Comparison of ENCODE assay signal across 8 cellular contexts in genomic region chr13:23578411-23579071, GRCh38. TPM values are rescaled to one million over a fixed set of nuclear protein-coding genes. Genes with fewer than 3 reads are reported as not detected.
DNase-seq lines count a peak whose midpoint lies in the region; ATAC-seq and TF ChIP-seq lines count a peak whose summit lies in the region.

No MANE protein-coding gene starts in this region.

- H3K4me3 Mint-ChIP-seq in naive B cell, result peak overlapping the region; percentile 66 to 91 (median 84)
- H3K4me3 Mint-ChIP-seq in stimulated activated naive B cell treated with anti-CD40 and anti-IgM and Interleukin-4, amounts not matched to agents 10 μg/mL and 1 μg/mL and 100 μg/mL, for 72 hours, result peak overlapping the region; percentile 81 to 84

- H3K4me1 ChIP-seq in esophagus squamous epithelium, result peaks cover 0 to 61% (median 4%) of the 10 kb centered on the region in 3 donors

- no peaks in the 10 kb centered on the region for H3K36me3 ChIP-seq in esophagus squamous epithelium

- H3K27me3 ChIP-seq in esophagus squamous epithelium, result peaks cover 0 to 6% (median 0%) of the 10 kb centered on the region in 4 donors

- peak; percentile 79 for ATAC-seq in GM18907 (IDR thresholded peaks at IDR 0.05; ENCODE audit: unreplicated experiment)
- peak; percentile 60 for ATAC-seq in HG03139 (IDR thresholded peaks at IDR 0.05; ENCODE audit: unreplicated experiment)
- peak; percentile 58 to 60 for ATAC-seq in naive B cell (ENCODE audit: low read depth in 2 of 2)
- ATAC-seq in stimulated activated naive B cell treated with anti-CD40 and anti-IgM and Interleukin-4, amounts not matched to agents 10 μg/mL and 1 μg/mL and 100 μg/mL, for 72 hours (replicated peaks), result peak; percentile 79 to 82

- peak overlapping the region in 3 of 6 donors; percentile 42 to 88 (median 84) for H3K27ac Mint-ChIP-seq in naive B cell
- H3K27ac Mint-ChIP-seq in stimulated activated naive B cell treated with anti-CD40 and anti-IgM and Interleukin-4, amounts not matched to agents 10 μg/mL and 1 μg/mL and 100 μg/mL, for 72 hours, result peak overlapping the region; percentile 31

- H3K27me3 Mint-ChIP-seq in naive B cell, result peaks cover 28 to 56% (median 47%) of the 10 kb centered on the region in 3 donors
- H3K27me3 Mint-ChIP-seq in stimulated activated naive B cell treated with anti-CD40 and anti-IgM and Interleukin-4, amounts not matched to agents 10 μg/mL and 1 μg/mL and 100 μg/mL, for 72 hours, result peaks cover 36 to 40% of the 10 kb centered on the region in 2 donors

- H3K4me1 Mint-ChIP-seq in naive B cell, result peaks cover 7 to 13% (median 12%) of the 10 kb centered on the region in 3 donors
- H3K4me1 Mint-ChIP-seq in stimulated activated naive B cell treated with anti-CD40 and anti-IgM and Interleukin-4, amounts not matched to agents 10 μg/mL and 1 μg/mL and 100 μg/mL, for 72 hours, result peaks cover 13 to 27% of the 10 kb centered on the region in 2 donors

- DNase-seq in AG09319 (ENCODE audit: extremely low read depth, low read depth) (peak; percentile 25), NOMO-1 treated with DMSO at 0.1 percent for 48 hours (lab: John Stamatoyannopoulos, UW; ENCODE audit: unreplicated experiment) (peak; percentile 49), activated T-cell treated with anti-CD3 and anti-CD28 coated beads for 24 hours (ENCODE audit: low read depth) (peak; percentile 62), esophagus squamous epithelium (lab: John Stamatoyannopoulos, UW) (no peak), naive B cell (no peak)
- peak; percentile 61 for DNase-seq in stimulated activated naive B cell treated with anti-CD40 and anti-IgM and Interleukin-4, amounts not matched to agents 10 μg/mL and 1 μg/mL and 100 μg/mL, for 72 hours

- H3K4me3 ChIP-seq in esophagus squamous epithelium, result peak overlapping the region; percentile 67 to 86 (median 72)

- intact Hi-C loops in esophagus squamous epithelium (cut with DNase I), result no loop called here

- 11 to 30% methylated on average over 8 to 29 of the region's 42 CpGs for WGBS in esophagus squamous epithelium, 2 donors

- H3K9me3 ChIP-seq in esophagus squamous epithelium, result no peaks in the 10 kb centered on the region

- peak overlapping the region; percentile 91 to 98 (median 96) for H3K27ac ChIP-seq in esophagus squamous epithelium

- H3K9me3 Mint-ChIP-seq in naive B cell, result peaks cover 0 to 5% (median 0%) of the 10 kb centered on the region in 7 donors
- H3K9me3 Mint-ChIP-seq in stimulated activated naive B cell treated with anti-CD40 and anti-IgM and Interleukin-4, amounts not matched to agents 10 μg/mL and 1 μg/mL and 100 μg/mL, for 72 hours, result peaks cover 0 to 1% of the 10 kb centered on the region in 2 donors

- TF ChIP-seq POLR2A in esophagus squamous epithelium (IDR thresholded peaks at IDR 0.05), result no peak

- TF ChIP-seq CTCF in AG09319 (IDR thresholded peaks at IDR 0.05; ENCODE audit: low read depth, low read length) (peak; percentile 82), esophagus squamous epithelium (IDR thresholded peaks at IDR 0.05) (peak; percentile 23 to 77 (median 68))

- peaks cover 0 to 11% of the 10 kb centered on the region in 2 donors for H3K36me3 Mint-ChIP-seq in naive B cell
- peaks cover 4% of the 10 kb centered on the region in 2 donors for H3K36me3 Mint-ChIP-seq in stimulated activated naive B cell treated with anti-CD40 and anti-IgM and Interleukin-4, amounts not matched to agents 10 μg/mL and 1 μg/mL and 100 μg/mL, for 72 hours

RNA-seq across cellular contexts. Expression of gene TNFRSF19, which starts 8.3 kb away (rescaled TPM):
- 1 to 10 TPM; 5.2 to 9.5 (median 7.2) TPM for total RNA-seq in esophagus squamous epithelium
- 1 to 10 TPM in 2 of 6 donors, under 1 TPM in 2, not detected in 2; 0.54 to 1.9 (median 1.3) TPM for polyA plus RNA-seq in naive B cell (ENCODE audit: low read depth in 6 of 6)

Comparison
In these comparisons a context has a peak if more than half of its experiments do, and no peak if none do; other contexts are left out.
1. DNase-seq: peak in AG09319 (single experiment), NOMO-1 treated with DMSO at 0.1 percent for 48 hours (single experiment), activated T-cell treated with anti-CD3 and anti-CD28 coated beads for 24 hours (single experiment) and stimulated activated naive B cell treated with anti-CD40 and anti-IgM and Interleukin-4, amounts not matched to agents 10 μg/mL and 1 μg/mL and 100 μg/mL, for 72 hours (single experiment); none in esophagus squamous epithelium (single experiment) and naive B cell (single experiment).
2. Peak in every context shown above with its lines, with median percentiles within 50 percentile points of each other: ATAC-seq.